ENCODE assay signal across 39 cellular contexts in the genomic region with DNA sequence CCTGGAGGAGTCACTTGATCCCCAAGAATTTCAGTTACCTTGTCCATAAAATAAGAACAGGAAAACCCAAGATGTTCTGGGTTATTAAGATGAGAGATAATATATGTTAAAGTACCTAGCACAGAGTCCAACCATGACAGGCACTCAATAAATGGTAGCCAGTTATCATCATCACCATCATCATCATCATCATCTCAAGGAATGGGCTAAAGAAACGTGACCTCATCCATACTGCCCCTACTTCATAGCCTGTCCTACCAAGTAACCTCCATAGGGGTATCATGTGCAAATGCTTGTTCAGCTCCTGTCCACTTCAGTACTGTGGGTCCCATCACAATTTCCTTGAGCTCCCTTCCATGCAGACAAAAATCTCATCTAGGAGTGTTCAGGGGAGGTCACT. TPM values are rescaled to one million over a fixed set of nuclear protein-coding genes. Genes with fewer than 3 reads are reported as not detected.
"Had no signal": no experiment of that assay in that cellular context is flagged by ENCODE, and none has a peak within 500 bp of the region (broad histone marks: within the 10 kb centered on the region; RNA-seq: fewer than 3 reads in every experiment).

No MANE protein-coding gene starts in this region.

- H3K4me3 Mint-ChIP-seq: activated B cell treated with CpG ODN at 0.5 μM for 24 hours; activated CD4-positive, alpha-beta memory T cell treated with anti-CD3 and anti-CD28 coated beads for 36 hours; activated CD4-positive, alpha-beta T cell treated with anti-CD3 and anti-CD28 coated beads, Interleukin-2, amount 10 ng/mL, durations not matched to agents 24 days and 14 days; activated CD8-positive, alpha-beta T cell treated with anti-CD3 and anti-CD28 coated beads for 36 hours; activated naive CD4-positive, alpha-beta T cell treated with anti-CD3 and anti-CD28 coated beads for 36 hours; activated naive CD8-positive, alpha-beta T cell treated with anti-CD3 and anti-CD28 coated beads for 36 hours; activated T-cell treated with anti-CD3 and anti-CD28 coated beads, Interleukin-2, amount 50 U/mL, for 4 hours; activated T-cell treated with anti-CD3 and anti-CD28 coated beads, Interleukin-2, amount 50 U/mL, for 72 hours; activated T-helper 1 cell treated with anti-CD3 and anti-CD28 coated beads, Interleukin-12 subunit alpha, Interleukin-12 subunit beta, Interleukin-2, Interleukin-4 antibody, amounts not matched to agents 30 ng/mL and 10 ng/mL and 1 ng/mL, durations not matched to agents 14 hours and 24 hours and 36 hours; activated T-helper 17 cell treated with anti-CD3 and anti-CD28 coated beads, Interleukin-2, amount 50 U/mL, for 72 hours; central memory CD8-positive, alpha-beta T cell; T-helper 1 cell treated with Interleukin-12 subunit alpha and Interleukin-12 subunit beta and Interleukin-4 antibody, amounts not matched to agents 30 μg/mL and 1 μg/mL, for 36 hours; T-helper 2 cell treated with Interferon-gamma antibody and Interleukin-4, amounts not matched to agents 5 μg/mL and 100 μg/mL, for 36 hours had no signal

- H3K9me3 ChIP-seq: adrenal gland, body of pancreas, breast epithelium had no signal

- H3K9me3 Mint-ChIP-seq: activated B cell treated with CpG ODN at 0.5 μM for 24 hours; activated CD4-positive, alpha-beta T cell treated with anti-CD3 and anti-CD28 coated beads, Interleukin-2, amount 10 ng/mL, durations not matched to agents 24 days and 14 days; activated CD8-positive, alpha-beta T cell treated with anti-CD3 and anti-CD28 coated beads for 36 hours; activated naive CD4-positive, alpha-beta T cell treated with anti-CD3 and anti-CD28 coated beads for 36 hours; activated T-cell treated with anti-CD3 and anti-CD28 coated beads, Interleukin-2, amount 50 U/mL, for 4 hours; activated T-helper 1 cell treated with anti-CD3 and anti-CD28 coated beads, Interleukin-12 subunit alpha, Interleukin-12 subunit beta, Interleukin-2, Interleukin-4 antibody, amounts not matched to agents 30 ng/mL and 10 ng/mL and 1 ng/mL, durations not matched to agents 14 hours and 24 hours and 36 hours; central memory CD8-positive, alpha-beta T cell; T-helper 2 cell treated with Interferon-gamma antibody and Interleukin-4, amounts not matched to agents 5 μg/mL and 100 μg/mL, for 36 hours had no signal

- H3K36me3 ChIP-seq: adrenal gland, brain microvascular endothelial cell, breast epithelium, cardiac muscle cell had no signal

- H3K27ac ChIP-seq: adrenal gland, brain microvascular endothelial cell, cardiac muscle cell, VCaP had no signal

- FAIRE-seq: astrocyte, TTC549 had no signal

- H3K4me3 ChIP-seq: adrenal gland, body of pancreas, breast epithelium, cardiac muscle cell had no signal

- DNase-seq: activated B cell treated with CpG ODN at 0.5 μM for 24 hours; activated CD4-positive, alpha-beta memory T cell treated with anti-CD3 and anti-CD28 coated beads for 36 hours; activated CD4-positive, alpha-beta T cell treated with anti-CD3 and anti-CD28 coated beads for 4 hours; activated CD4-positive, alpha-beta T cell treated with anti-CD3 and anti-CD28 coated beads, Interleukin-2, amount 10 ng/mL, durations not matched to agents 24 days and 14 days; activated CD4-positive, alpha-beta T cell treated with anti-CD3 and anti-CD28 coated beads, Interleukin-2, amount 50 U/mL, for 1 hour; activated CD4-positive, alpha-beta T cell treated with anti-CD3 and anti-CD28 coated beads, Interleukin-2, amount 50 U/mL, for 4 hours; activated CD4-positive, CD25-positive, alpha-beta regulatory T cell treated with anti-CD3 and anti-CD28 coated beads, Interleukin-2, amount 50 U/mL, for 72 hours; activated CD8-positive, alpha-beta memory T cell treated with anti-CD3 and anti-CD28 coated beads, Interleukin-2, amount 50 U/mL, for 4 hours; activated CD8-positive, alpha-beta T cell treated with anti-CD3 and anti-CD28 coated beads for 36 hours; activated effector memory CD4-positive, alpha-beta T cell treated with anti-CD3 and anti-CD28 coated beads, Interleukin-2, amount 50 U/mL, for 16 hours; activated gamma-delta T cell treated with Interleukin-2 at 50 U/mL for 16 hours; activated naive CD4-positive, alpha-beta T cell; activated naive CD4-positive, alpha-beta T cell treated with anti-CD3 and anti-CD28 coated beads for 36 hours; activated naive CD4-positive, alpha-beta T cell treated with anti-CD3 and anti-CD28 coated beads, Interleukin-2, amount 50 U/mL, for 16 hours; activated naive CD8-positive, alpha-beta T cell treated with anti-CD3 and anti-CD28 coated beads for 36 hours; activated T-cell treated with anti-CD3 and anti-CD28 coated beads for 4 hours; activated T-cell treated with anti-CD3 and anti-CD28 coated beads, Interleukin-2, amount 50 U/mL, for 1 hour; activated T-cell treated with anti-CD3 and anti-CD28 coated beads, Interleukin-2, amount 50 U/mL, for 4 hours; activated T-cell treated with anti-CD3 and anti-CD28 coated beads, Interleukin-2, amount 50 U/mL, for 72 hours; adrenal gland; amniotic stem cell; aorta; body of pancreas; brain microvascular endothelial cell; cerebellar nuclear complex; T-helper 2 cell; T-helper 9 cell had no signal

- H3K4me1 Mint-ChIP-seq: activated B cell treated with CpG ODN at 0.5 μM for 24 hours; activated CD4-positive, alpha-beta T cell treated with anti-CD3 and anti-CD28 coated beads, Interleukin-2, amount 10 ng/mL, durations not matched to agents 24 days and 14 days; activated naive CD8-positive, alpha-beta T cell treated with anti-CD3 and anti-CD28 coated beads for 36 hours; activated T-helper 17 cell treated with anti-CD3 and anti-CD28 coated beads, Interleukin-2, amount 50 U/mL, for 72 hours; central memory CD8-positive, alpha-beta T cell had no signal

- H3K27me3 ChIP-seq: adrenal gland, body of pancreas, brain microvascular endothelial cell, breast epithelium, cardiac muscle cell had no signal

- H3K36me3 Mint-ChIP-seq: activated CD4-positive, alpha-beta memory T cell treated with anti-CD3 and anti-CD28 coated beads for 36 hours; activated naive CD8-positive, alpha-beta T cell treated with anti-CD3 and anti-CD28 coated beads for 36 hours had no signal

- ATAC-seq: activated CD8-positive, alpha-beta T cell treated with anti-CD3 and anti-CD28 coated beads for 36 hours; activated naive CD4-positive, alpha-beta T cell treated with anti-CD3 and anti-CD28 coated beads, Interleukin-2, amount 50 U/mL, for 72 hours; activated T-cell treated with anti-CD3 and anti-CD28 coated beads, Interleukin-2, amount 50 U/mL, for 4 hours; activated T-cell treated with anti-CD3 and anti-CD28 coated beads, Interleukin-2, amount 50 U/mL, for 72 hours; activated T-helper 17 cell treated with anti-CD3 and anti-CD28 coated beads, Interleukin-2, amount 50 U/mL, for 72 hours; body of pancreas had no signal

- H3K27ac Mint-ChIP-seq: activated B cell treated with CpG ODN at 0.5 μM for 24 hours; activated CD4-positive, alpha-beta memory T cell treated with anti-CD3 and anti-CD28 coated beads for 36 hours; activated CD4-positive, alpha-beta T cell treated with anti-CD3 and anti-CD28 coated beads, Interleukin-2, amount 10 ng/mL, durations not matched to agents 24 days and 14 days; activated CD8-positive, alpha-beta T cell treated with anti-CD3 and anti-CD28 coated beads for 36 hours; activated naive CD4-positive, alpha-beta T cell treated with anti-CD3 and anti-CD28 coated beads for 36 hours; activated naive CD4-positive, alpha-beta T cell treated with anti-CD3 and anti-CD28 coated beads, Interleukin-2, amount 50 U/mL, for 72 hours; activated naive CD8-positive, alpha-beta T cell treated with anti-CD3 and anti-CD28 coated beads for 36 hours; activated T-cell treated with anti-CD3 and anti-CD28 coated beads, Interleukin-2, amount 50 U/mL, for 72 hours; activated T-helper 1 cell treated with anti-CD3 and anti-CD28 coated beads, Interleukin-12 subunit alpha, Interleukin-12 subunit beta, Interleukin-2, Interleukin-4 antibody, amounts not matched to agents 30 ng/mL and 10 ng/mL and 1 ng/mL, durations not matched to agents 14 hours and 24 hours and 36 hours; activated T-helper 17 cell treated with anti-CD3 and anti-CD28 coated beads, Interleukin-2, amount 50 U/mL, for 72 hours; T-helper 1 cell treated with Interleukin-12 subunit alpha and Interleukin-12 subunit beta and Interleukin-4 antibody, amounts not matched to agents 30 μg/mL and 1 μg/mL, for 36 hours; T-helper 2 cell treated with Interferon-gamma antibody and Interleukin-4, amounts not matched to agents 5 μg/mL and 100 μg/mL, for 36 hours had no signal

- H3K27me3 Mint-ChIP-seq: activated B cell treated with CpG ODN at 0.5 μM for 24 hours; activated CD4-positive, alpha-beta memory T cell treated with anti-CD3 and anti-CD28 coated beads for 36 hours; activated CD4-positive, alpha-beta T cell treated with anti-CD3 and anti-CD28 coated beads, Interleukin-2, amount 10 ng/mL, durations not matched to agents 24 days and 14 days; central memory CD8-positive, alpha-beta T cell had no signal

RNA-seq across cellular contexts. Expression of gene FGFR2, which starts 14.4 kb away (rescaled TPM):
- total RNA-seq: activated B cell treated with CpG ODN at 0.5 μM for 24 hours; activated CD4-positive, alpha-beta T cell treated with anti-CD3 and anti-CD28 coated beads, Interleukin-2, amount 10 ng/mL, durations not matched to agents 24 days and 14 days; activated CD8-positive, alpha-beta memory T cell treated with anti-CD3 and anti-CD28 coated beads for 36 hours; activated CD8-positive, alpha-beta T cell treated with anti-CD3 and anti-CD28 coated beads for 36 hours; activated naive CD4-positive, alpha-beta T cell treated with anti-CD3 and anti-CD28 coated beads for 36 hours; activated naive CD4-positive, alpha-beta T cell treated with anti-CD3 and anti-CD28 coated beads, Interleukin-2, amount 50 U/mL, for 72 hours; activated naive CD8-positive, alpha-beta T cell treated with anti-CD3 and anti-CD28 coated beads for 36 hours; activated T-cell treated with anti-CD3 and anti-CD28 coated beads, Interleukin-2, amount 50 U/mL, for 72 hours; activated T-helper 1 cell treated with anti-CD3 and anti-CD28 coated beads, Interleukin-12 subunit alpha, Interleukin-12 subunit beta, Interleukin-2, Interleukin-4 antibody, amounts not matched to agents 30 ng/mL and 10 ng/mL and 1 ng/mL, durations not matched to agents 14 hours and 24 hours and 36 hours; activated T-helper 17 cell treated with anti-CD3 and anti-CD28 coated beads, Interleukin-2, amount 50 U/mL, for 72 hours had no signal
